Comparison of ENCODE assay signal across 15 cellular contexts in genomic region chr12:11706509-11707331, GRCh38. TPM values are rescaled to one million over a fixed set of nuclear protein-coding genes. Genes with fewer than 3 reads are reported as not detected.
DNase-seq lines count a peak whose midpoint lies in the region; ATAC-seq and TF ChIP-seq lines count a peak whose summit lies in the region.
"Had no signal": no experiment of that assay in that cellular context is flagged by ENCODE, and none has a peak within 500 bp of the region (broad histone marks: within the 10 kb centered on the region; RNA-seq: fewer than 3 reads in every experiment).

No MANE protein-coding gene starts in this region.

- H3K9me3 Mint-ChIP-seq in activated T-cell treated with anti-CD3 and anti-CD28 coated beads, Interleukin-2, amount 50 U/mL, for 24 hours, result no peaks in the 10 kb centered on the region
- H3K9me3 Mint-ChIP-seq in type B pancreatic cell, result peaks cover 3% of the 10 kb centered on the region
- H3K9me3 Mint-ChIP-seq: activated CD4-positive, alpha-beta memory T cell treated with anti-CD3 and anti-CD28 coated beads, Interleukin-2, amount 10 ng/mL, durations not matched to agents 7 days and 5 days had no signal

- no peak overlapping the region for H3K4me3 Mint-ChIP-seq in activated T-cell treated with anti-CD3 and anti-CD28 coated beads, Interleukin-2, amount 50 U/mL, for 24 hours
- H3K4me3 Mint-ChIP-seq in type B pancreatic cell, result no peak overlapping the region
- H3K4me3 Mint-ChIP-seq: activated CD4-positive, alpha-beta memory T cell treated with anti-CD3 and anti-CD28 coated beads, Interleukin-2, amount 10 ng/mL, durations not matched to agents 7 days and 5 days; naive B cell had no signal

- peaks cover 37% of the 10 kb centered on the region for H3K36me3 Mint-ChIP-seq in activated T-cell treated with anti-CD3 and anti-CD28 coated beads, Interleukin-2, amount 50 U/mL, for 24 hours (ENCODE audit: low read depth)
- H3K36me3 Mint-ChIP-seq in type B pancreatic cell, result peaks cover 30% of the 10 kb centered on the region

- DNase-seq in activated T-cell treated with anti-CD3 and anti-CD28 coated beads, Interleukin-2, amount 50 U/mL, for 24 hours, result no peak
- no peak for DNase-seq in activated T-cell treated with anti-CD3 and anti-CD28 coated beads, Interleukin-2, amount 50 U/mL, for 1 hour
- DNase-seq in coronary artery (ENCODE audit: low spot score), result no peak
- DNase-seq in midbrain (lab: John Stamatoyannopoulos, UW), result peak; percentile 22
- DNase-seq in type B pancreatic cell (ENCODE audit: extremely low spot score, unreplicated experiment), result no peak
- no peak for DNase-seq in cerebellum (ENCODE audit: low spot score)
- DNase-seq: activated CD4-positive, alpha-beta memory T cell treated with anti-CD3 and anti-CD28 coated beads, Interleukin-2, amount 10 ng/mL, durations not matched to agents 7 days and 5 days; activated naive CD4-positive, alpha-beta T cell treated with Interleukin-2 at 50 U/mL for 16 hours; DND-41; effector CD4-positive, alpha-beta T cell; naive B cell; T-helper 1 cell had no signal

- ATAC-seq in GM21515 (IDR thresholded peaks at IDR 0.05; ENCODE audit: unreplicated experiment) (no peak), HG02840 (IDR thresholded peaks at IDR 0.05; ENCODE audit: low FRiP score, unreplicated experiment) (no peak)
- ATAC-seq: A549 had no signal

- no peaks in the 10 kb centered on the region for H3K27me3 Mint-ChIP-seq in activated T-cell treated with anti-CD3 and anti-CD28 coated beads, Interleukin-2, amount 50 U/mL, for 24 hours
- H3K27me3 Mint-ChIP-seq in type B pancreatic cell, result no peaks in the 10 kb centered on the region
- H3K27me3 Mint-ChIP-seq: activated CD4-positive, alpha-beta memory T cell treated with anti-CD3 and anti-CD28 coated beads, Interleukin-2, amount 10 ng/mL, durations not matched to agents 7 days and 5 days; naive B cell had no signal

- TF ChIP-seq CTCF in coronary artery (IDR thresholded peaks at IDR 0.05) (no peak), type B pancreatic cell (conservative IDR thresholded peaks at IDR 0.05) (no peak)

- no peak overlapping the region for H3K4me3 ChIP-seq in coronary artery
- H3K4me3 ChIP-seq: A549 had no signal

- peaks cover 65% of the 10 kb centered on the region for H3K4me1 Mint-ChIP-seq in activated T-cell treated with anti-CD3 and anti-CD28 coated beads, Interleukin-2, amount 50 U/mL, for 24 hours (ENCODE audit: low read depth)
- peaks cover 14% of the 10 kb centered on the region for H3K4me1 Mint-ChIP-seq in type B pancreatic cell (ENCODE audit: unreplicated experiment)

- peak overlapping the region; percentile 24 for H3K27ac Mint-ChIP-seq in activated T-cell treated with anti-CD3 and anti-CD28 coated beads, Interleukin-2, amount 50 U/mL, for 24 hours
- peak overlapping the region; percentile 20 for H3K27ac Mint-ChIP-seq in type B pancreatic cell
- H3K27ac Mint-ChIP-seq: activated CD4-positive, alpha-beta memory T cell treated with anti-CD3 and anti-CD28 coated beads, Interleukin-2, amount 10 ng/mL, durations not matched to agents 7 days and 5 days had no signal

- H3K27ac ChIP-seq in coronary artery, result peak overlapping the region; percentile 69 to 74

RNA-seq across cellular contexts. Expression of gene ETV6, which starts 57.2 kb away (rescaled TPM):
- total RNA-seq in type B pancreatic cell (ENCODE audit: low replicate concordance) (26.5 and 47.1 TPM in 2 replicates), cerebellum (4.8 TPM)
